ENCODE assay signal across 8 cellular contexts in the genomic region with DNA sequence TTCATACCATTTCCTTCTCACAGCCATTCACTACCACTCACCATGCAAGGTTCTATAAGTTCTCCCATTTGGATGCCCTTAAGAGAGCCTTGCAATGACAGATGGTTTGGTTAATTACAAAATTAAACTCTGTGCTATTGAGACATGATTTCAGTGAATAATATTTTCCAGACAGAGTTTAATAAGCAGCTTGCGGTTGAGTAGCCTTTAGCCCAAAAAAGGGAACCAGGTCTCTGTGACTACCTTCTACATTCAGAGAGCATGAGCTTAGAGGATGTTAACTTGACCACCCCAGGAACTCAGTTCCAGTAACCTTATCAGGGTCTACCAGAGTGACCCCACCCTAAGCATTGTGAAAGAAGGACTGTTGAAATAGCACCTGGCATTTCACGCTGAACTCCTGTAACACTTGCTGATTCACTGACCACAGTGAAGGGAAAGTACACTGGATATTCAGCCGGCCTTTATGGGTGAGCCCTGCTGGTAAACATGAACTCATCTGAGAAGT.
DNase-seq lines count a peak whose midpoint lies in the region; ATAC-seq, FAIRE-seq and TF ChIP-seq lines count a peak whose summit lies in the region.

No MANE protein-coding gene starts in this region.

- no peaks in the 10 kb centered on the region for H3K4me1 Mint-ChIP-seq in activated naive CD4-positive, alpha-beta T cell treated with anti-CD3 and anti-CD28 coated beads for 36 hours (ENCODE audit: low read depth)

- H2BK15ac ChIP-seq in neuronal stem cell (ENCODE audit: low read length) = no peak overlapping the region

- no peaks in the 10 kb centered on the region for H3K27me3 Mint-ChIP-seq in activated naive CD4-positive, alpha-beta T cell treated with anti-CD3 and anti-CD28 coated beads for 36 hours (ENCODE audit: low read depth)

- peaks cover 6% of the 10 kb centered on the region; the same call in 2 of the 3 replicates for H3K4me1 ChIP-seq in A549
- no peaks in the 10 kb centered on the region for H3K4me1 ChIP-seq in HepG2 (ENCODE audit: insufficient read depth, low read length)
- no peaks in the 10 kb centered on the region for H3K4me1 ChIP-seq in neuronal stem cell (ENCODE audit: control insufficient read depth in 2 of 2, insufficient read depth in 1 of 2, low read depth in 1 of 2, low read length in 2 of 2)

- no peak overlapping the region for H4K91ac ChIP-seq in neuronal stem cell (ENCODE audit: low read depth, low read length, poor library complexity)

- CTCF ChIA-PET in A549 (lab: Yijun Ruan, JAX) (no interaction called here), RWPE1 (lab: Yijun Ruan, JAX) (interaction anchor here (0.6 to 0.8 kb wide), 2 partner anchors 28 to 177 kb away, joined by 3 to 5 read pairs; no protein-coding TSS in a partner anchor), HepG2 (lab: Yijun Ruan, JAX; ENCODE audit: low intra/inter-chr PET ratio, low total read pairs) (no interaction called here)
- CTCF ChIA-PET in activated naive CD4-positive, alpha-beta T cell treated with anti-CD3 and anti-CD28 coated beads for 36 hours (lab: Charles Lee) = no interaction called here

- 33% methylated on average over 3 of the region's 3 CpGs for WGBS in A549 (ENCODE audit: missing lambda C conversion rate)
- WGBS in HepG2 (ENCODE audit: low lambda C conversion rate) = 10% methylated on average over 3 of the region's 3 CpGs
- no CpG with 5 or more reads among the region's 3 CpGs for WGBS in neuronal stem cell (ENCODE audit: extremely low coverage in 2 of 2, insufficient read length in 2 of 2, insufficient replicate concordance in 1 of 2), 2 donors

- in situ Hi-C loops in HepG2 (cut with HindIII; ENCODE audit: extremely low pct_ligation_motif_present, low pct_unique_long_range_greater_than_20kb) = no loop called here

- H3K14ac ChIP-seq in neuronal stem cell (ENCODE audit: low read length) = no peak overlapping the region

- H3K4me3 ChIP-seq in A549 (no peak overlapping the region), HepG2 (replicated peaks in 1 of 3; ENCODE audit: insufficient read depth in 1 of 3, low read depth in 2 of 3, low read length in 3 of 3) (no peak overlapping the region), neuronal stem cell (ENCODE audit: low read length in 2 of 2) (no peak overlapping the region)

- ATAC-seq in A549 = peak; percentile 68 to 73
- ATAC-seq in GM18909 (IDR thresholded peaks at IDR 0.05; ENCODE audit: poor library complexity, unreplicated experiment) = peak; percentile 95
- ATAC-seq in HG03097 (IDR thresholded peaks at IDR 0.05; ENCODE audit: low FRiP score, unreplicated experiment) = peak; percentile 86
- ATAC-seq in HepG2 = peak; percentile 78

- POLR2A ChIA-PET in A549 (lab: Yijun Ruan, JAX) = no interaction called here
- POLR2A ChIA-PET in RWPE1 (lab: Yijun Ruan, JAX; ENCODE audit: low non-redundant PET) = no interaction called here
- POLR2A ChIA-PET in HepG2 (lab: Yijun Ruan, JAX) = no interaction called here

- FAIRE-seq in A549 (lab: Jason Lieb, UNC) (no peak), HepG2 (lab: Jason Lieb, UNC) (peak; percentile 40)

- no peak overlapping the region for H2BK12ac ChIP-seq in neuronal stem cell (ENCODE audit: low read length)

- H3K4me3 Mint-ChIP-seq in activated naive CD4-positive, alpha-beta T cell treated with anti-CD3 and anti-CD28 coated beads for 36 hours = no peak overlapping the region

- no TSS peak for BruUV-seq in HepG2 (replicated peaks; lab: Mats Ljungman, UMichigan)

- intact Hi-C loops in HepG2 (cut with micrococcal nuclease; ENCODE audit: unreplicated experiment) = no loop called here
- intact Hi-C loops in activated naive CD4-positive, alpha-beta T cell treated with anti-CD3 and anti-CD28 coated beads for 36 hours (cut with micrococcal nuclease) = no loop called here

- no peak overlapping the region for H2AK5ac ChIP-seq in neuronal stem cell (ENCODE audit: low read depth, low read length)

- DNase-seq in A549 (ENCODE audit: low read depth in 1 of 2, low spot score in 1 of 2) = peak in 1 of 2 experiments; percentile 55
- peak; percentile 48 for DNase-seq in RWPE1 (ENCODE audit: low spot score)
- DNase-seq in HepG2 (ENCODE audit: low spot score) = peak; percentile 36
- no peak for DNase-seq in activated naive CD4-positive, alpha-beta T cell treated with anti-CD3 and anti-CD28 coated beads for 36 hours
- DNase-seq in activated T-cell treated with anti-CD3 and anti-CD28 coated beads for 4 hours = no peak
- no peak for DNase-seq in neuronal stem cell (ENCODE audit: low spot score)

- H2BK120ac ChIP-seq in neuronal stem cell (ENCODE audit: low read depth, low read length) = no peak overlapping the region

- H3K27ac ChIP-seq in A549 (0 out of 6 replicates have a peak overlapping the region, but pooled peaks of 1 of the 2 experiments have one; percentile 24), RWPE1 (no peak overlapping the region), HepG2 (ENCODE audit: extremely low read length, insufficient read depth, low read length) (no peak overlapping the region), neuronal stem cell (replicated peaks; ENCODE audit: low read length) (no peak overlapping the region)

- no peak overlapping the region for H4K8ac ChIP-seq in neuronal stem cell (ENCODE audit: low read depth, low read length)

- H3K18ac ChIP-seq in neuronal stem cell (ENCODE audit: low read length) = no peak overlapping the region

- TF ChIP-seq POLR2A in A549 (IDR thresholded peaks at IDR 0.05; ENCODE audit: low read length) = no peak
- no peak for TF ChIP-seq POLR2A in HepG2 (IDR thresholded peaks at IDR 0.05; ENCODE audit: insufficient read depth in 1 of 2, low read depth in 2 of 2, low read length in 2 of 2)

- H3K27me3 ChIP-seq in HepG2 (ENCODE audit: control insufficient read depth in 1 of 2, insufficient read depth in 2 of 2, low read length in 2 of 2) = no peaks in the 10 kb centered on the region
- H3K27me3 ChIP-seq in neuronal stem cell (ENCODE audit: control insufficient read depth in 3 of 3, insufficient read depth in 3 of 3, low read depth in 1 of 3, low read length in 3 of 3) = no peaks in the 10 kb centered on the region

- H3K4me2 ChIP-seq in A549 (peak overlapping the region; percentile 33; the same call in 2 of the 3 replicates), HepG2 (ENCODE audit: low read depth, low read length) (0 out of 2 replicates have a peak overlapping the region, but pooled peaks have one; percentile 16), neuronal stem cell (ENCODE audit: insufficient read depth, low read length, poor library complexity, severe bottlenecking) (no peak overlapping the region)

- H3K9me3 ChIP-seq in A549 = no peaks in the 10 kb centered on the region
- no peaks in the 10 kb centered on the region for H3K9me3 ChIP-seq in HepG2 (ENCODE audit: low read length)
- H3K9me3 ChIP-seq in neuronal stem cell (replicated peaks in 1 of 2; ENCODE audit: control insufficient read depth in 2 of 2, insufficient read depth in 1 of 2, low read depth in 1 of 2, low read length in 2 of 2) = no peaks in the 10 kb centered on the region

- no peaks in the 10 kb centered on the region for H3K79me2 ChIP-seq in HepG2 (ENCODE audit: insufficient read depth, low read length)

- no peaks in the 10 kb centered on the region for H3K79me1 ChIP-seq in neuronal stem cell (ENCODE audit: low read depth, low read length)

- H3K36me3 ChIP-seq in HepG2 (replicated peaks in 1 of 2; ENCODE audit: control insufficient read depth in 1 of 2, insufficient read depth in 2 of 2, low read length in 2 of 2) (no peaks in the 10 kb centered on the region), neuronal stem cell (replicated peaks in 1 of 2; ENCODE audit: control insufficient read depth in 2 of 2, insufficient read depth in 2 of 2, low read length in 2 of 2) (no peaks in the 10 kb centered on the region)

- TF ChIP-seq EP300 in A549 (IDR thresholded peaks at IDR 0.05) (peak in 1 of 2 experiments; percentile 29; a peak in 1 of 5 replicates), HepG2 (IDR thresholded peaks at IDR 0.05; ENCODE audit: low read depth in 2 of 2, low read length in 2 of 2) (no peak; a peak in 1 of 4 replicates), HepG2 (CRISPR knock-in tag; IDR thresholded peaks at IDR 0.05; ENCODE audit: borderline replicate concordance) (no peak)

- H3K4ac ChIP-seq in neuronal stem cell (ENCODE audit: low read length) = no peak overlapping the region

- H2BK5ac ChIP-seq in neuronal stem cell (ENCODE audit: low read length) = no peak overlapping the region

- H3K9me3 Mint-ChIP-seq in activated naive CD4-positive, alpha-beta T cell treated with anti-CD3 and anti-CD28 coated beads for 36 hours = peaks cover 1% of the 10 kb centered on the region

- H3K9ac ChIP-seq in HepG2 (ENCODE audit: insufficient read depth, low read depth, low read length) (no peak overlapping the region), neuronal stem cell (ENCODE audit: low read depth, low read length, poor library complexity) (no peak overlapping the region)

- H3K36me3 Mint-ChIP-seq in activated naive CD4-positive, alpha-beta T cell treated with anti-CD3 and anti-CD28 coated beads for 36 hours (ENCODE audit: low read depth) = no peaks in the 10 kb centered on the region

- H4K20me1 ChIP-seq in HepG2 (ENCODE audit: insufficient read depth, low read length) = no peaks in the 10 kb centered on the region

- H2AFZ ChIP-seq in HepG2 (ENCODE audit: low read length) = no peak overlapping the region
- H2AFZ ChIP-seq in neuronal stem cell (ENCODE audit: low read length) = no peak overlapping the region

- no peak overlapping the region for H3K23ac ChIP-seq in neuronal stem cell (ENCODE audit: low read depth, low read length, poor library complexity)

- TF ChIP-seq CTCF in A549 (IDR thresholded peaks at IDR 0.05) = no peak
- TF ChIP-seq CTCF in RWPE1 (conservative IDR thresholded peaks at IDR 0.05; ENCODE audit: low read depth) = no peak
- TF ChIP-seq CTCF in HepG2 (CRISPR knock-in tag; IDR thresholded peaks at IDR 0.05) = no peak

- TF ChIP-seq RAD21 in A549 (conservative IDR thresholded peaks at IDR 0.05 in 1 of 2, IDR thresholded peaks at IDR 0.05 in 1 of 2) (no peak), HepG2 (CRISPR knock-in tag; IDR thresholded peaks at IDR 0.05) (no peak)

- H3K27ac Mint-ChIP-seq in activated naive CD4-positive, alpha-beta T cell treated with anti-CD3 and anti-CD28 coated beads for 36 hours = no peak overlapping the region

TF ChIP-seq in A549, 52 proteins besides CTCF, POLR2A, EP300 and RAD21:
- TF ChIP-seq, protein P1, sequence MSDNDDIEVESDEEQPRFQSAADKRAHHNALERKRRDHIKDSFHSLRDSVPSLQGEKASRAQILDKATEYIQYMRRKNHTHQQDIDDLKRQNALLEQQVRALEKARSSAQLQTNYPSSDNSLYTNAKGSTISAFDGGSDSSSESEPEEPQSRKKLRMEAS (IDR thresholded peaks at IDR 0.05) = no peak
- TF ChIP-seq CEBPB (IDR thresholded peaks at IDR 0.05) = 0 out of 4 replicates have a peak, but pooled peaks have one; percentile 11 to 33

TF ChIP-seq in HepG2, 621 proteins besides CTCF, POLR2A, EP300 and RAD21 (continues in another document):
- 0 out of 2 replicates have a peak, but pooled peaks have one; percentile 12 for TF ChIP-seq RARA (CRISPR knock-in tag; IDR thresholded peaks at IDR 0.05)
- 0 out of 2 replicates have a peak, but pooled peaks have one; percentile 28 for TF ChIP-seq NFE2 (CRISPR knock-in tag; IDR thresholded peaks at IDR 0.05)

Comparison
In these comparisons a context has a peak if more than half of its experiments do, and no peak if none do; other contexts are left out.
1. DNase-seq: peak in RWPE1 (single experiment) and HepG2 (single experiment); none in activated naive CD4-positive, alpha-beta T cell treated with anti-CD3 and anti-CD28 coated beads for 36 hours (single experiment), activated T-cell treated with anti-CD3 and anti-CD28 coated beads for 4 hours (single experiment) and neuronal stem cell (single experiment).
2. Of the 38 proteins assayed by ChIP-seq in both HepG2 and A549: peak only in HepG2: none; only in A549: none; in both: CEBPB; in neither: 36; mixed calls (peak in some experiments, not most) for 1.
3. Peak in every context shown above with its lines, with median percentiles within 50 percentile points of each other: ATAC-seq.